Comparison of ENCODE assay signal across 29 cellular contexts in genomic region chr5:154762700-154763099, GRCh38. TPM values are rescaled to one million over a fixed set of nuclear protein-coding genes. Genes with fewer than 3 reads are reported as not detected.
A peak's percentile ranks its signal among the peaks of the same experiment; 100 is the strongest.
DNase-seq lines count a peak whose midpoint lies in the region; ATAC-seq and TF ChIP-seq lines count a peak whose summit lies in the region.
"Had no signal": no experiment of that assay in that cellular context is flagged by ENCODE, and none has a peak within 500 bp of the region (broad histone marks: within the 10 kb centered on the region; RNA-seq: fewer than 3 reads in every experiment).

No MANE protein-coding gene starts in this region.

- intact Hi-C loops in CD4-positive, alpha-beta memory T cell (cut with micrococcal nuclease) = no loop called here
- intact Hi-C loops in naive thymus-derived CD4-positive, alpha-beta T cell (cut with micrococcal nuclease) = no loop called here

- H3K4me1 ChIP-seq in CD4-positive, alpha-beta memory T cell (ENCODE audit: insufficient read depth, low read length) = peaks cover 80% of the 10 kb centered on the region
- H3K4me1 ChIP-seq in naive thymus-derived CD4-positive, alpha-beta T cell (ENCODE audit: control insufficient read depth in 2 of 2, insufficient read depth in 2 of 2, low read length in 2 of 2) = peaks cover 59 to 78% of the 10 kb centered on the region in 2 donors

- H3K27me3 Mint-ChIP-seq in activated CD8-positive, alpha-beta memory T cell treated with anti-CD3 and anti-CD28 coated beads, Interleukin-2, amount 10 ng/mL, durations not matched to agents 7 days and 5 days = no peaks in the 10 kb centered on the region
- no peaks in the 10 kb centered on the region for H3K27me3 Mint-ChIP-seq in CD4-positive, alpha-beta memory T cell
- no peaks in the 10 kb centered on the region for H3K27me3 Mint-ChIP-seq in naive thymus-derived CD4-positive, alpha-beta T cell
- no peaks in the 10 kb centered on the region for H3K27me3 Mint-ChIP-seq in stimulated activated memory B cell treated with anti-CD40 and anti-IgM and Interleukin-4, amounts not matched to agents 10 μg/mL and 1 μg/mL and 100 μg/mL, for 72 hours
- H3K27me3 Mint-ChIP-seq: naive B cell; stimulated activated naive B cell treated with anti-CD40 and anti-IgM and Interleukin-4, amounts not matched to agents 10 μg/mL and 1 μg/mL and 100 μg/mL, for 72 hours had no signal

- H3K9ac ChIP-seq in SU-DHL-6 (ENCODE audit: low read length) = no peak overlapping the region
- H3K9ac ChIP-seq: BLaER1 had no signal

- no peaks in the 10 kb centered on the region for H3K36me3 ChIP-seq in CD4-positive, alpha-beta memory T cell (ENCODE audit: insufficient read depth, low read length)
- H3K36me3 ChIP-seq in SU-DHL-6 (ENCODE audit: low read length) (no peaks in the 10 kb centered on the region), brain microvascular endothelial cell (replicated peaks) (no peaks in the 10 kb centered on the region)
- H3K36me3 ChIP-seq in naive thymus-derived CD4-positive, alpha-beta T cell (ENCODE audit: control insufficient read depth in 2 of 3, insufficient read depth in 3 of 3, low read length in 3 of 3) = no peaks in the 10 kb centered on the region
- H3K36me3 ChIP-seq: cardiac muscle cell, esophagus muscularis mucosa, pancreas, right atrium auricular region, spleen, suprapubic skin had no signal

- H3K36me3 Mint-ChIP-seq in activated CD8-positive, alpha-beta memory T cell treated with anti-CD3 and anti-CD28 coated beads, Interleukin-2, amount 10 ng/mL, durations not matched to agents 7 days and 5 days = peaks cover 9% of the 10 kb centered on the region
- H3K36me3 Mint-ChIP-seq in CD4-positive, alpha-beta memory T cell = peaks cover 0 to 6% of the 10 kb centered on the region in 2 donors
- H3K36me3 Mint-ChIP-seq in naive thymus-derived CD4-positive, alpha-beta T cell = peaks cover 0 to 7% (median 0%) of the 10 kb centered on the region in 5 donors
- peaks cover 7% of the 10 kb centered on the region for H3K36me3 Mint-ChIP-seq in stimulated activated memory B cell treated with anti-CD40 and anti-IgM and Interleukin-4, amounts not matched to agents 10 μg/mL and 1 μg/mL and 100 μg/mL, for 72 hours
- H3K36me3 Mint-ChIP-seq: naive B cell had no signal

- peak overlapping the region; percentile 20 for H3K27ac Mint-ChIP-seq in activated CD8-positive, alpha-beta memory T cell treated with anti-CD3 and anti-CD28 coated beads, Interleukin-2, amount 10 ng/mL, durations not matched to agents 7 days and 5 days
- H3K27ac Mint-ChIP-seq in CD4-positive, alpha-beta memory T cell = peak overlapping the region in 4 of 7 donors; percentile 15 to 97 (median 81)
- H3K27ac Mint-ChIP-seq in naive thymus-derived CD4-positive, alpha-beta T cell = peak overlapping the region in 6 of 9 donors; percentile 61 to 94 (median 75)
- H3K27ac Mint-ChIP-seq in stimulated activated memory B cell treated with anti-CD40 and anti-IgM and Interleukin-4, amounts not matched to agents 10 μg/mL and 1 μg/mL and 100 μg/mL, for 72 hours = no peak overlapping the region
- H3K27ac Mint-ChIP-seq: stimulated activated naive B cell treated with anti-CD40 and anti-IgM and Interleukin-4, amounts not matched to agents 10 μg/mL and 1 μg/mL and 100 μg/mL, for 72 hours had no signal

- H3K27me3 ChIP-seq in CD4-positive, alpha-beta memory T cell (ENCODE audit: insufficient read depth, low read length) = no peaks in the 10 kb centered on the region
- H3K27me3 ChIP-seq in SU-DHL-6 (ENCODE audit: low read length) = no peaks in the 10 kb centered on the region
- no peaks in the 10 kb centered on the region for H3K27me3 ChIP-seq in naive thymus-derived CD4-positive, alpha-beta T cell (ENCODE audit: control insufficient read depth in 2 of 2, insufficient read depth in 2 of 2, low read length in 2 of 2)
- no peaks in the 10 kb centered on the region for H3K27me3 ChIP-seq in brain microvascular endothelial cell (replicated peaks)
- H3K27me3 ChIP-seq: BLaER1, cardiac muscle cell, esophagus muscularis mucosa, hepatocyte, pancreas, right atrium auricular region, spleen, suprapubic skin had no signal

- ATAC-seq in activated CD8-positive, alpha-beta memory T cell treated with anti-CD3 and anti-CD28 coated beads, Interleukin-2, amount 10 ng/mL, durations not matched to agents 7 days and 5 days = no peak
- ATAC-seq in naive thymus-derived CD4-positive, alpha-beta T cell = no peak
- no peak for ATAC-seq in stimulated activated memory B cell treated with anti-CD40 and anti-IgM and Interleukin-4, amounts not matched to agents 10 μg/mL and 1 μg/mL and 100 μg/mL, for 72 hours
- ATAC-seq: left colon; pancreas; stimulated activated naive B cell treated with anti-CD40 and anti-IgM and Interleukin-4, amounts not matched to agents 10 μg/mL and 1 μg/mL and 100 μg/mL, for 72 hours had no signal

- H3K9me2 ChIP-seq in SU-DHL-6 (replicated peaks; ENCODE audit: insufficient read depth, low read length) = no peaks in the 10 kb centered on the region

- no peak for DNase-seq in activated CD8-positive, alpha-beta memory T cell treated with anti-CD3 and anti-CD28 coated beads, Interleukin-2, amount 10 ng/mL, durations not matched to agents 7 days and 5 days
- no peak for DNase-seq in activated CD8-positive, alpha-beta memory T cell treated with anti-CD3 and anti-CD28 coated beads, Interleukin-2, amount 50 U/mL, for 48 hours
- DNase-seq in CD4-positive, alpha-beta memory T cell = no peak
- no peak for DNase-seq in naive thymus-derived CD4-positive, alpha-beta T cell
- DNase-seq in brain microvascular endothelial cell (no peak), MV-4-11 (lab: John Stamatoyannopoulos, UW) (no peak)
- DNase-seq: cortex of kidney; foreskin melanocyte; left colon; naive B cell; NCI-H1105 treated with DMSO at 0.1 percent for 48 hours; NCI-H2029 treated with DMSO at 0.1 percent for 48 hours; NCI-H226; pancreas; spleen; stimulated activated CD4-positive, alpha-beta T cell treated with anti-CD3 and anti-CD28 coated beads, Interleukin-2, amount 100 ng/mL, for 48 hours; stimulated activated naive B cell treated with anti-CD40 and anti-IgM and Interleukin-4, amounts not matched to agents 10 μg/mL and 1 μg/mL and 100 μg/mL, for 72 hours; T-helper 9 cell; WERI-Rb-1 had no signal

- H3K4me3 Mint-ChIP-seq in activated CD8-positive, alpha-beta memory T cell treated with anti-CD3 and anti-CD28 coated beads, Interleukin-2, amount 10 ng/mL, durations not matched to agents 7 days and 5 days = no peak overlapping the region
- H3K4me3 Mint-ChIP-seq in CD4-positive, alpha-beta memory T cell = peak overlapping the region in 4 of 8 donors; percentile 18 to 80 (median 50)
- peak overlapping the region in 7 of 10 donors; percentile 4 to 99 (median 32) for H3K4me3 Mint-ChIP-seq in naive thymus-derived CD4-positive, alpha-beta T cell
- no peak overlapping the region for H3K4me3 Mint-ChIP-seq in stimulated activated memory B cell treated with anti-CD40 and anti-IgM and Interleukin-4, amounts not matched to agents 10 μg/mL and 1 μg/mL and 100 μg/mL, for 72 hours
- H3K4me3 Mint-ChIP-seq: stimulated activated naive B cell treated with anti-CD40 and anti-IgM and Interleukin-4, amounts not matched to agents 10 μg/mL and 1 μg/mL and 100 μg/mL, for 72 hours had no signal

- H3K27ac ChIP-seq in CD4-positive, alpha-beta memory T cell (ENCODE audit: low read depth, low read length) = no peak overlapping the region
- H3K27ac ChIP-seq in SU-DHL-6 (ENCODE audit: low read depth, low read length) (no peak overlapping the region), brain microvascular endothelial cell (no peak overlapping the region)
- H3K27ac ChIP-seq in naive thymus-derived CD4-positive, alpha-beta T cell (ENCODE audit: low read depth, low read length) = no peak overlapping the region
- H3K27ac ChIP-seq: BLaER1, cardiac muscle cell, hepatocyte, pancreas, SK-N-MC, spleen, suprapubic skin, WERI-Rb-1 had no signal

- H3K9me3 ChIP-seq in CD4-positive, alpha-beta memory T cell (ENCODE audit: control insufficient read depth in 1 of 2, low read length in 2 of 2) = no peaks in the 10 kb centered on the region
- no peaks in the 10 kb centered on the region for H3K9me3 ChIP-seq in SU-DHL-6 (ENCODE audit: insufficient read depth, low read length)
- H3K9me3 ChIP-seq in naive thymus-derived CD4-positive, alpha-beta T cell (ENCODE audit: control insufficient read depth in 2 of 3, low read length in 3 of 3) = no peaks in the 10 kb centered on the region
- H3K9me3 ChIP-seq: BLaER1, esophagus muscularis mucosa, HAP-1, pancreas, right atrium auricular region, spleen, suprapubic skin had no signal

- H3K4me1 Mint-ChIP-seq in activated CD8-positive, alpha-beta memory T cell treated with anti-CD3 and anti-CD28 coated beads, Interleukin-2, amount 10 ng/mL, durations not matched to agents 7 days and 5 days = peaks cover 78% of the 10 kb centered on the region
- peaks cover 66 to 88% (median 74%) of the 10 kb centered on the region in 4 donors for H3K4me1 Mint-ChIP-seq in CD4-positive, alpha-beta memory T cell
- peaks cover 63 to 89% (median 78%) of the 10 kb centered on the region in 7 donors for H3K4me1 Mint-ChIP-seq in naive thymus-derived CD4-positive, alpha-beta T cell
- H3K4me1 Mint-ChIP-seq in stimulated activated memory B cell treated with anti-CD40 and anti-IgM and Interleukin-4, amounts not matched to agents 10 μg/mL and 1 μg/mL and 100 μg/mL, for 72 hours = peaks cover 82% of the 10 kb centered on the region

- peak overlapping the region; percentile 27 for H3K4me2 ChIP-seq in SU-DHL-6 (ENCODE audit: low read depth, low read length, poor library complexity, severe bottlenecking)
- H3K4me2 ChIP-seq: BLaER1, hepatocyte had no signal

- H2AFZ ChIP-seq in SU-DHL-6 (ENCODE audit: low read depth, low read length, severe bottlenecking) = no peak overlapping the region
- H2AFZ ChIP-seq: hepatocyte had no signal

- in situ Hi-C loops in brain microvascular endothelial cell (cut with HindIII; ENCODE audit: low pct_ligation_motif_present, low sequenced_read_pairs) = no loop called here

- peaks cover 56% of the 10 kb centered on the region for H4K20me1 ChIP-seq in SU-DHL-6 (ENCODE audit: low read depth, low read length)

- H3K9me3 Mint-ChIP-seq in activated CD8-positive, alpha-beta memory T cell treated with anti-CD3 and anti-CD28 coated beads, Interleukin-2, amount 10 ng/mL, durations not matched to agents 7 days and 5 days (ENCODE audit: low read depth) = no peaks in the 10 kb centered on the region
- H3K9me3 Mint-ChIP-seq in CD4-positive, alpha-beta memory T cell = peaks cover 0 to 3% (median 0%) of the 10 kb centered on the region in 8 donors
- no peaks in the 10 kb centered on the region for H3K9me3 Mint-ChIP-seq in naive thymus-derived CD4-positive, alpha-beta T cell
- H3K9me3 Mint-ChIP-seq in stimulated activated memory B cell treated with anti-CD40 and anti-IgM and Interleukin-4, amounts not matched to agents 10 μg/mL and 1 μg/mL and 100 μg/mL, for 72 hours = no peaks in the 10 kb centered on the region
- H3K9me3 Mint-ChIP-seq: naive B cell; stimulated activated naive B cell treated with anti-CD40 and anti-IgM and Interleukin-4, amounts not matched to agents 10 μg/mL and 1 μg/mL and 100 μg/mL, for 72 hours had no signal

- POLR2A ChIA-PET in CD4-positive, alpha-beta memory T cell (lab: Charles Lee; ENCODE audit: partially characterized antibody) = interaction anchor here (0.9 kb wide), 1 partner anchor 95 kb away, joined by 3 read pairs; no protein-coding TSS in a partner anchor
- POLR2A ChIA-PET in naive thymus-derived CD4-positive, alpha-beta T cell (lab: Charles Lee) = no interaction called here

- peaks cover 17% of the 10 kb centered on the region for H3F3A ChIP-seq in SU-DHL-6 (ENCODE audit: insufficient read depth)

- TF ChIP-seq CTCF in SU-DHL-6 (IDR thresholded peaks at IDR 0.05; ENCODE audit: insufficient read depth, low read length, poor library complexity, severe bottlenecking) (no peak), brain microvascular endothelial cell (IDR thresholded peaks at IDR 0.05; ENCODE audit: low read depth, low read length, missing control alignments) (no peak)

- CTCF ChIA-PET in activated CD8-positive, alpha-beta memory T cell treated with anti-CD3 and anti-CD28 coated beads, Interleukin-2, amount 10 ng/mL, durations not matched to agents 7 days and 5 days (lab: Charles Lee) = no interaction called here
- CTCF ChIA-PET in CD4-positive, alpha-beta memory T cell (lab: Charles Lee; ENCODE audit: partially characterized antibody) = no interaction called here
- CTCF ChIA-PET in naive thymus-derived CD4-positive, alpha-beta T cell (lab: Charles Lee) = no interaction called here

- no peak overlapping the region for H3K4me3 ChIP-seq in CD4-positive, alpha-beta memory T cell (ENCODE audit: low read length in 2 of 2)
- H3K4me3 ChIP-seq in SU-DHL-6 (ENCODE audit: insufficient read depth, low read length, poor library complexity, severe bottlenecking) (no peak overlapping the region), brain microvascular endothelial cell (ENCODE audit: low read depth, low read length) (no peak overlapping the region)
- H3K4me3 ChIP-seq in naive thymus-derived CD4-positive, alpha-beta T cell (ENCODE audit: low read length) = no peak overlapping the region
- H3K4me3 ChIP-seq: BLaER1, cardiac muscle cell, esophagus muscularis mucosa, HAP-1, hepatocyte, pancreas, right atrium auricular region, SK-N-MC, spleen, suprapubic skin had no signal

- H3K79me2 ChIP-seq in SU-DHL-6 (ENCODE audit: insufficient read depth, low read length) = peaks cover 100% of the 10 kb centered on the region

RNA-seq across cellular contexts. Expression of gene LARP1, which starts 7.5 kb away (rescaled TPM):
- total RNA-seq in activated CD8-positive, alpha-beta memory T cell treated with anti-CD3 and anti-CD28 coated beads, Interleukin-2, amount 10 ng/mL, durations not matched to agents 7 days and 5 days = 100 to 1,000 TPM; 212 to 238 TPM
- 100 to 1,000 TPM; 152 to 159 TPM for total RNA-seq in CD4-positive, alpha-beta memory T cell
- polyA plus RNA-seq in CD4-positive, alpha-beta memory T cell = 10 to 100 TPM in 1 of 2 donors, 1 to 10 TPM in 1; 6.0 to 28.8 TPM
- 100 to 1,000 TPM; 127 to 217 (median 176) TPM for total RNA-seq in naive thymus-derived CD4-positive, alpha-beta T cell
- polyA plus RNA-seq in naive thymus-derived CD4-positive, alpha-beta T cell = 10 to 100 TPM; 12.2 to 28.0 TPM

Comparison
In these comparisons a context has a peak if more than half of its experiments do, and no peak if none do; other contexts are left out.
1. H3K4me3 Mint-ChIP-seq: peak in naive thymus-derived CD4-positive, alpha-beta T cell (7 of 10); none in activated CD8-positive, alpha-beta memory T cell treated with anti-CD3 and anti-CD28 coated beads, Interleukin-2, amount 10 ng/mL, durations not matched to agents 7 days and 5 days (single experiment) and stimulated activated memory B cell treated with anti-CD40 and anti-IgM and Interleukin-4, amounts not matched to agents 10 μg/mL and 1 μg/mL and 100 μg/mL, for 72 hours (single experiment).